In genomic region chrX:20746690-20747089, GRCh38 we compare ENCODE assay signal across 39 cellular contexts.
"Had no signal": no experiment of that assay in that cellular context is flagged by ENCODE, and none has a peak within 500 bp of the region (broad histone marks: within the 10 kb centered on the region; RNA-seq: fewer than 3 reads in every experiment).

No MANE protein-coding gene starts in this region.

- H3K36me3 Mint-ChIP-seq: activated naive CD4-positive, alpha-beta T cell treated with anti-CD3 and anti-CD28 coated beads, Interleukin-2, amount 10 ng/mL, durations not matched to agents 7 days and 5 days; activated naive CD4-positive, alpha-beta T cell treated with anti-CD3 and anti-CD28 coated beads, Interleukin-2, amount 50 U/mL, for 24 hours; activated naive CD4-positive, alpha-beta T cell treated with anti-CD3 and anti-CD28 coated beads, Interleukin-2, amount 50 U/mL, for 72 hours; activated naive CD8-positive, alpha-beta T cell; activated naive CD8-positive, alpha-beta T cell treated with anti-CD3 and anti-CD28 coated beads for 36 hours; activated naive CD8-positive, alpha-beta T cell treated with anti-CD3 and anti-CD28 coated beads, Interleukin-2, amount 10 ng/mL, durations not matched to agents 7 days and 5 days; brain had no signal

- H3K4me3 ChIP-seq: adrenal gland, ascending aorta, body of pancreas, breast epithelium, cardiac muscle cell had no signal

- FAIRE-seq: bronchial epithelial cell had no signal

- H3K27me3 Mint-ChIP-seq: activated naive CD4-positive, alpha-beta T cell treated with anti-CD3 and anti-CD28 coated beads, Interleukin-2, amount 10 ng/mL, durations not matched to agents 7 days and 5 days; activated naive CD4-positive, alpha-beta T cell treated with anti-CD3 and anti-CD28 coated beads, Interleukin-2, amount 50 U/mL, for 24 hours; activated naive CD8-positive, alpha-beta T cell treated with anti-CD3 and anti-CD28 coated beads for 36 hours; brain had no signal

- H3K4me1 Mint-ChIP-seq: activated naive CD4-positive, alpha-beta T cell treated with anti-CD3 and anti-CD28 coated beads, Interleukin-2, amount 10 ng/mL, durations not matched to agents 7 days and 5 days; activated naive CD4-positive, alpha-beta T cell treated with anti-CD3 and anti-CD28 coated beads, Interleukin-2, amount 50 U/mL, for 24 hours; activated naive CD8-positive, alpha-beta T cell treated with anti-CD3 and anti-CD28 coated beads for 36 hours; activated naive CD8-positive, alpha-beta T cell treated with anti-CD3 and anti-CD28 coated beads, Interleukin-2, amount 10 ng/mL, durations not matched to agents 7 days and 5 days; activated naive CD8-positive, alpha-beta T cell treated with anti-CD3 and anti-CD28 coated beads, Interleukin-2, amount 50 U/mL, for 24 hours; activated T-helper 17 cell treated with anti-CD3 and anti-CD28 coated beads, Interleukin-2, amount 50 U/mL, for 72 hours; central memory CD8-positive, alpha-beta T cell had no signal

- H3K27ac ChIP-seq: adrenal gland, ascending aorta, body of pancreas, brain microvascular endothelial cell, breast epithelium, cardiac muscle cell had no signal

- H3K36me3 ChIP-seq: adrenal gland, ascending aorta, brain microvascular endothelial cell, breast epithelium, cardiac muscle cell had no signal

- H3K9me3 Mint-ChIP-seq: activated naive CD4-positive, alpha-beta T cell treated with anti-CD3 and anti-CD28 coated beads for 36 hours; activated naive CD4-positive, alpha-beta T cell treated with anti-CD3 and anti-CD28 coated beads, Interleukin-2, amount 10 ng/mL, durations not matched to agents 7 days and 5 days; activated naive CD4-positive, alpha-beta T cell treated with anti-CD3 and anti-CD28 coated beads, Interleukin-2, amount 50 U/mL, for 24 hours; activated naive CD4-positive, alpha-beta T cell treated with anti-CD3 and anti-CD28 coated beads, Interleukin-2, amount 50 U/mL, for 72 hours; activated naive CD8-positive, alpha-beta T cell treated with anti-CD3 and anti-CD28 coated beads for 36 hours; activated naive CD8-positive, alpha-beta T cell treated with anti-CD3 and anti-CD28 coated beads, Interleukin-2, amount 10 ng/mL, durations not matched to agents 7 days and 5 days; activated naive CD8-positive, alpha-beta T cell treated with anti-CD3 and anti-CD28 coated beads, Interleukin-2, amount 50 U/mL, for 24 hours; activated T-cell treated with anti-CD3 and anti-CD28 coated beads, Interleukin-2, amount 50 U/mL, for 24 hours; activated T-cell treated with anti-CD3 and anti-CD28 coated beads, Interleukin-2, amount 50 U/mL, for 4 hours; activated T-cell treated with anti-CD3 and anti-CD28 coated beads, Interleukin-2, amount 50 U/mL, for 72 hours; activated T-helper 1 cell treated with anti-CD3 and anti-CD28 coated beads, Interleukin-12 subunit alpha, Interleukin-12 subunit beta, Interleukin-2, Interleukin-4 antibody, amounts not matched to agents 30 ng/mL and 10 ng/mL and 1 ng/mL, durations not matched to agents 14 hours and 24 hours and 36 hours; activated T-helper 17 cell treated with anti-CD3 and anti-CD28 coated beads, Interleukin-2, amount 50 U/mL, for 72 hours; activated T-helper 2 cell treated with anti-CD3 and anti-CD28 coated beads, Interferon-gamma antibody, Interleukin-2, Interleukin-4, amounts not matched to agents 10 μg/mL and 5 μg/mL and 100 μg/mL, durations not matched to agents 14 hours and 24 hours and 36 hours; brain; central memory CD8-positive, alpha-beta T cell had no signal

- H3K4me1 ChIP-seq: adrenal gland, ascending aorta, body of pancreas, breast epithelium had no signal

- DNase-seq: activated effector memory CD4-positive, alpha-beta T cell treated with anti-CD3 and anti-CD28 coated beads, Interleukin-2, amount 50 U/mL, for 16 hours; activated effector memory CD4-positive, alpha-beta T cell treated with Interleukin-2 at 50 U/mL for 16 hours; activated gamma-delta T cell; activated gamma-delta T cell treated with Interleukin-2 at 50 U/mL for 16 hours; activated naive CD4-positive, alpha-beta T cell; activated naive CD4-positive, alpha-beta T cell treated with anti-CD3 and anti-CD28 coated beads for 36 hours; activated naive CD4-positive, alpha-beta T cell treated with anti-CD3 and anti-CD28 coated beads, Interleukin-2, amount 10 ng/mL, durations not matched to agents 7 days and 5 days; activated naive CD4-positive, alpha-beta T cell treated with anti-CD3 and anti-CD28 coated beads, Interleukin-2, amount 50 U/mL, for 16 hours; activated naive CD4-positive, alpha-beta T cell treated with Interleukin-2 at 50 U/mL for 16 hours; activated naive CD8-positive, alpha-beta T cell treated with anti-CD3 and anti-CD28 coated beads for 36 hours; activated naive CD8-positive, alpha-beta T cell treated with anti-CD3 and anti-CD28 coated beads, Interleukin-2, amount 10 ng/mL, durations not matched to agents 7 days and 5 days; activated naive CD8-positive, alpha-beta T cell treated with anti-CD3 and anti-CD28 coated beads, Interleukin-2, amount 50 U/mL, for 24 hours; activated T-cell treated with anti-CD3 and anti-CD28 coated beads, Interleukin-2, amount 50 U/mL, for 1 hour; activated T-cell treated with anti-CD3 and anti-CD28 coated beads, Interleukin-2, amount 50 U/mL, for 24 hours; activated T-cell treated with anti-CD3 and anti-CD28 coated beads, Interleukin-2, amount 50 U/mL, for 4 hours; activated T-cell treated with anti-CD3 and anti-CD28 coated beads, Interleukin-2, amount 50 U/mL, for 48 hours; activated T-cell treated with anti-CD3 and anti-CD28 coated beads, Interleukin-2, amount 50 U/mL, for 72 hours; adrenal gland; amniotic stem cell; amygdala; anterior cingulate cortex; aorta; body of pancreas; brain microvascular endothelial cell; caudate nucleus; central memory CD4-positive, alpha-beta T cell; cerebellar nuclear complex had no signal

- ATAC-seq: activated naive CD4-positive, alpha-beta T cell treated with anti-CD3 and anti-CD28 coated beads, Interleukin-2, amount 50 U/mL, for 72 hours; activated naive CD8-positive, alpha-beta T cell treated with anti-CD3 and anti-CD28 coated beads, Interleukin-2, amount 50 U/mL, for 24 hours; activated T-cell treated with anti-CD3 and anti-CD28 coated beads, Interleukin-2, amount 50 U/mL, for 4 hours; activated T-cell treated with anti-CD3 and anti-CD28 coated beads, Interleukin-2, amount 50 U/mL, for 72 hours; activated T-helper 17 cell treated with anti-CD3 and anti-CD28 coated beads, Interleukin-2, amount 50 U/mL, for 72 hours; body of pancreas had no signal

- H3K27me3 ChIP-seq: ascending aorta, body of pancreas, brain microvascular endothelial cell, cardiac muscle cell had no signal

- H3K9me3 ChIP-seq: adrenal gland, ascending aorta, body of pancreas had no signal

- H3K27ac Mint-ChIP-seq: activated naive CD4-positive, alpha-beta T cell treated with anti-CD3 and anti-CD28 coated beads for 36 hours; activated naive CD4-positive, alpha-beta T cell treated with anti-CD3 and anti-CD28 coated beads, Interleukin-2, amount 10 ng/mL, durations not matched to agents 7 days and 5 days; activated naive CD4-positive, alpha-beta T cell treated with anti-CD3 and anti-CD28 coated beads, Interleukin-2, amount 50 U/mL, for 24 hours; activated naive CD4-positive, alpha-beta T cell treated with anti-CD3 and anti-CD28 coated beads, Interleukin-2, amount 50 U/mL, for 72 hours; activated naive CD8-positive, alpha-beta T cell; activated naive CD8-positive, alpha-beta T cell treated with anti-CD3 and anti-CD28 coated beads for 36 hours; activated naive CD8-positive, alpha-beta T cell treated with anti-CD3 and anti-CD28 coated beads, Interleukin-2, amount 10 ng/mL, durations not matched to agents 7 days and 5 days; activated naive CD8-positive, alpha-beta T cell treated with anti-CD3 and anti-CD28 coated beads, Interleukin-2, amount 50 U/mL, for 24 hours; activated T-cell treated with anti-CD3 and anti-CD28 coated beads, Interleukin-2, amount 50 U/mL, for 24 hours; activated T-cell treated with anti-CD3 and anti-CD28 coated beads, Interleukin-2, amount 50 U/mL, for 72 hours; activated T-helper 1 cell treated with anti-CD3 and anti-CD28 coated beads, Interleukin-12 subunit alpha, Interleukin-12 subunit beta, Interleukin-2, Interleukin-4 antibody, amounts not matched to agents 30 ng/mL and 10 ng/mL and 1 ng/mL, durations not matched to agents 14 hours and 24 hours and 36 hours; activated T-helper 17 cell treated with anti-CD3 and anti-CD28 coated beads, Interleukin-2, amount 50 U/mL, for 72 hours; activated T-helper 2 cell treated with anti-CD3 and anti-CD28 coated beads, Interferon-gamma antibody, Interleukin-2, Interleukin-4, amounts not matched to agents 10 μg/mL and 5 μg/mL and 100 μg/mL, durations not matched to agents 14 hours and 24 hours and 36 hours; brain had no signal

- H3K4me3 Mint-ChIP-seq: activated naive CD4-positive, alpha-beta T cell treated with anti-CD3 and anti-CD28 coated beads for 36 hours; activated naive CD4-positive, alpha-beta T cell treated with anti-CD3 and anti-CD28 coated beads, Interleukin-2, amount 10 ng/mL, durations not matched to agents 7 days and 5 days; activated naive CD4-positive, alpha-beta T cell treated with anti-CD3 and anti-CD28 coated beads, Interleukin-2, amount 50 U/mL, for 24 hours; activated naive CD8-positive, alpha-beta T cell; activated naive CD8-positive, alpha-beta T cell treated with anti-CD3 and anti-CD28 coated beads for 36 hours; activated naive CD8-positive, alpha-beta T cell treated with anti-CD3 and anti-CD28 coated beads, Interleukin-2, amount 10 ng/mL, durations not matched to agents 7 days and 5 days; activated naive CD8-positive, alpha-beta T cell treated with anti-CD3 and anti-CD28 coated beads, Interleukin-2, amount 50 U/mL, for 24 hours; activated T-cell treated with anti-CD3 and anti-CD28 coated beads, Interleukin-2, amount 50 U/mL, for 24 hours; activated T-cell treated with anti-CD3 and anti-CD28 coated beads, Interleukin-2, amount 50 U/mL, for 4 hours; activated T-cell treated with anti-CD3 and anti-CD28 coated beads, Interleukin-2, amount 50 U/mL, for 72 hours; activated T-helper 1 cell treated with anti-CD3 and anti-CD28 coated beads, Interleukin-12 subunit alpha, Interleukin-12 subunit beta, Interleukin-2, Interleukin-4 antibody, amounts not matched to agents 30 ng/mL and 10 ng/mL and 1 ng/mL, durations not matched to agents 14 hours and 24 hours and 36 hours; activated T-helper 17 cell treated with anti-CD3 and anti-CD28 coated beads, Interleukin-2, amount 50 U/mL, for 72 hours; brain; central memory CD8-positive, alpha-beta T cell had no signal
